Comparison of ENCODE assay signal across 8 cellular contexts in the genomic region with DNA sequence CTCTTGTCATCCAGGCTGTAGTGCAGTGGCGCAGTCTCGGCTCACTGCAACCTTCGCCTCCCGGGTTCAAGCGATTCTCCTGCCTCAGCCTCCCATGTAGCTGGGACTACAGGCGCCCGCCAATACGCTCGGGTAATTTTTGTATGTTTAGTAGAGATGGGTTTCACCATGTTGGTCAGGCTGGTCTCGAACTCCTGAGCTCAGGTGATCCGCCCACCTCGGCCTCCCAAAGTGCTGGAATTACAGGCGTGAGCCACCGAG. TPM values are rescaled to one million over a fixed set of nuclear protein-coding genes. Genes with fewer than 3 reads are reported as not detected.
DNase-seq lines count a peak whose midpoint lies in the region; ATAC-seq and TF ChIP-seq lines count a peak whose summit lies in the region.
"Not testable (repeated sequence)": the region's sequence is repeated elsewhere in the genome, so short reads cannot be mapped to it uniquely, and the experiment has no call there.

No MANE protein-coding gene starts in this region.

- peak overlapping the region; percentile 99 for H3K4me2 ChIP-seq in Karpas-422 (ENCODE audit: low read depth, low read length, poor library complexity, severe bottlenecking)
- peak overlapping the region; percentile 90 for H3K4me2 ChIP-seq in fibroblast of lung (ENCODE audit: extremely low read depth, insufficient read depth, low read length)

- H3K9ac ChIP-seq in Karpas-422 (ENCODE audit: low read length) = peak overlapping the region; percentile 76; the same call in 1 of the 2 replicates
- H3K9ac ChIP-seq in fibroblast of lung (ENCODE audit: insufficient read depth, low read length) = not testable (repeated sequence)

- not testable (repeated sequence) for H3K9me3 ChIP-seq in CD4-positive, alpha-beta memory T cell (ENCODE audit: control insufficient read depth in 1 of 2, low read length in 2 of 2); Karpas-422 (ENCODE audit: low read length); fibroblast of lung (ENCODE audit: control insufficient read depth, insufficient read depth, low read depth, low read length); lung (ENCODE audit: control insufficient read depth in 2 of 2, insufficient read depth in 1 of 2, low read length in 1 of 2); tibial artery

- H3K9me3 Mint-ChIP-seq in CD4-positive, alpha-beta memory T cell; activated CD4-positive, alpha-beta T cell treated with anti-CD3 and anti-CD28 coated beads, Interleukin-2, amount 10 ng/mL, durations not matched to agents 7 days and 5 days; progenitor cell of endocrine pancreas (ENCODE audit: low read depth): not testable (repeated sequence)
- peaks cover 0 to 13% (median 8%) of the 10 kb centered on the region in 5 experiments for H3K9me3 Mint-ChIP-seq in brain

- not testable (repeated sequence) for H3K9me2 ChIP-seq in Karpas-422 (replicated peaks; ENCODE audit: insufficient read depth, low read length)

- CTCF ChIA-PET in CD4-positive, alpha-beta memory T cell (lab: Charles Lee; ENCODE audit: partially characterized antibody) = interaction anchor here (3.0 kb wide), 1 partner anchor 11 kb away, joined by 10 read pairs; the partner anchor contains the start of gene SPEN
- CTCF ChIA-PET in activated CD4-positive, alpha-beta T cell treated with anti-CD3 and anti-CD28 coated beads, Interleukin-2, amount 10 ng/mL, durations not matched to agents 7 days and 5 days (lab: Charles Lee) = interaction anchor here (0.7 to 1.5 kb wide), 4 partner anchors 11 to 827 kb away, joined by 3 to 6 read pairs (median 4); partner anchors contain the start of gene SPEN

- H3K4me1 ChIP-seq in CD4-positive, alpha-beta memory T cell (ENCODE audit: insufficient read depth, low read length) = peaks cover 16% of the 10 kb centered on the region
- H3K4me1 ChIP-seq in Karpas-422 (ENCODE audit: low read length) = peaks cover 57% of the 10 kb centered on the region
- not testable (repeated sequence) for H3K4me1 ChIP-seq in fibroblast of lung (ENCODE audit: control insufficient read depth, extremely low read depth, insufficient read depth, low read length); lung (ENCODE audit: control insufficient read depth in 2 of 2, insufficient read depth in 2 of 2, low read length in 2 of 2)
- peaks cover 0 to 32% (median 13%) of the 10 kb centered on the region in 4 donors for H3K4me1 ChIP-seq in tibial artery

- TF ChIP-seq CTCF in brain (conservative IDR thresholded peaks at IDR 0.05); fibroblast of lung (conservative IDR thresholded peaks at IDR 0.05 in 1 of 2, IDR thresholded peaks at IDR 0.05 in 1 of 2; ENCODE audit: low read depth in 1 of 2, low read length in 2 of 2); lung (IDR thresholded peaks at IDR 0.05; ENCODE audit: control extremely low read depth, extremely low read depth); progenitor cell of endocrine pancreas (IDR thresholded peaks at IDR 0.05; ENCODE audit: unreplicated experiment); tibial artery (IDR thresholded peaks at IDR 0.05): not testable (repeated sequence)

- H3K79me2 ChIP-seq in Karpas-422 (ENCODE audit: low read length); fibroblast of lung (ENCODE audit: control insufficient read depth, insufficient read depth, low read length): not testable (repeated sequence)

- peak overlapping the region; percentile 96; the same call in 1 of the 2 replicates for H2AFZ ChIP-seq in Karpas-422 (ENCODE audit: low read length)
- not testable (repeated sequence) for H2AFZ ChIP-seq in fibroblast of lung (ENCODE audit: low read length)

- H3K4me3 ChIP-seq in CD4-positive, alpha-beta memory T cell (ENCODE audit: low read length in 2 of 2) = peak overlapping the region; percentile 77 to 88
- H3K4me3 ChIP-seq in Karpas-422 (ENCODE audit: low read length) (peak overlapping the region; percentile 74), fibroblast of lung (replicated peaks in 1 of 4; ENCODE audit: control extremely low read depth in 1 of 4, insufficient read depth in 1 of 4, low read depth in 3 of 4, low read length in 4 of 4) (peak overlapping the region in 3 of 4 experiments; percentile 40 to 70 (median 69)), tibial artery (peak overlapping the region; percentile 83 to 85)
- H3K4me3 ChIP-seq in lung = not testable (repeated sequence)

- DNase-seq in CD4-positive, alpha-beta memory T cell; Karpas-422; activated CD4-positive, alpha-beta T cell treated with anti-CD3 and anti-CD28 coated beads, Interleukin-2, amount 10 ng/mL, durations not matched to agents 7 days and 5 days; fibroblast of lung (ENCODE audit: low read depth in 2 of 2); lung (ENCODE audit: low spot score); progenitor cell of endocrine pancreas (ENCODE audit: low spot score, unreplicated experiment): not testable (repeated sequence)
- peak in 1 of 2 donors; percentile 71 for DNase-seq in tibial artery

- ATAC-seq in lung (ENCODE audit: insufficient read depth, low FRiP score) = not testable (repeated sequence)

- 77 to 82% methylated on average over 14 of the region's 14 CpGs for WGBS in lung, 2 donors

- not testable (repeated sequence) for H4K20me1 ChIP-seq in Karpas-422 (ENCODE audit: insufficient read depth, low read depth, low read length); fibroblast of lung (ENCODE audit: control insufficient read depth, extremely low read depth, insufficient read depth, low read length)

- not testable (repeated sequence) for H3K27me3 ChIP-seq in CD4-positive, alpha-beta memory T cell (ENCODE audit: insufficient read depth, low read length); Karpas-422 (ENCODE audit: low read length); fibroblast of lung (ENCODE audit: control insufficient read depth, insufficient read depth, low read length); lung (ENCODE audit: control insufficient read depth, insufficient read depth); tibial artery

- peak overlapping the region; percentile 99 for H3K27ac ChIP-seq in CD4-positive, alpha-beta memory T cell (ENCODE audit: low read depth, low read length)
- H3K27ac ChIP-seq in Karpas-422 (ENCODE audit: low read length) = not testable (repeated sequence)
- H3K27ac ChIP-seq in fibroblast of lung (ENCODE audit: insufficient read depth, low read length) = peak overlapping the region; percentile 98
- H3K27ac ChIP-seq in lung (ENCODE audit: low read depth in 1 of 2, low read length in 1 of 2) = peak overlapping the region; percentile 91 to 99
- peak overlapping the region; percentile 99 for H3K27ac ChIP-seq in tibial artery

- intact Hi-C loops in CD4-positive, alpha-beta memory T cell (cut with micrococcal nuclease) = loop anchor here (10.0 kb wide), 2 partner anchors 222 to 1068 kb away; partner anchors contain the start of gene DDI2
- intact Hi-C loops in tibial artery (cut with DNase I; ENCODE audit: low total_unique reads) = not testable (repeated sequence)

- peak overlapping the region; percentile 92 to 98 (median 96) for H3K4me3 Mint-ChIP-seq in CD4-positive, alpha-beta memory T cell
- H3K4me3 Mint-ChIP-seq in activated CD4-positive, alpha-beta T cell treated with anti-CD3 and anti-CD28 coated beads, Interleukin-2, amount 10 ng/mL, durations not matched to agents 7 days and 5 days = peak overlapping the region; percentile 90
- peak overlapping the region; percentile 94 to 98 (median 95) for H3K4me3 Mint-ChIP-seq in brain
- peak overlapping the region; percentile 84 for H3K4me3 Mint-ChIP-seq in progenitor cell of endocrine pancreas (ENCODE audit: low read depth)

- POLR2A ChIA-PET in CD4-positive, alpha-beta memory T cell (lab: Charles Lee; ENCODE audit: partially characterized antibody) = interaction anchor here (0.7 to 8.9 kb wide), 5 partner anchors 10 to 140 kb away, joined by 3 to 510 read pairs (median 4); partner anchors contain the start of genes SPEN and ZBTB17
- POLR2A ChIA-PET in activated CD4-positive, alpha-beta T cell treated with anti-CD3 and anti-CD28 coated beads, Interleukin-2, amount 10 ng/mL, durations not matched to agents 7 days and 5 days (lab: Charles Lee) = not testable (repeated sequence)

- H3K27ac Mint-ChIP-seq in CD4-positive, alpha-beta memory T cell = peak overlapping the region; percentile 98 to 100 (median 99)
- peak overlapping the region; percentile 98 for H3K27ac Mint-ChIP-seq in activated CD4-positive, alpha-beta T cell treated with anti-CD3 and anti-CD28 coated beads, Interleukin-2, amount 10 ng/mL, durations not matched to agents 7 days and 5 days
- H3K27ac Mint-ChIP-seq in brain (peak overlapping the region; percentile 99 to 100 (median 100)), progenitor cell of endocrine pancreas (peak overlapping the region; percentile 100)

- not testable (repeated sequence) for H3K36me3 ChIP-seq in CD4-positive, alpha-beta memory T cell (ENCODE audit: insufficient read depth, low read length); Karpas-422 (ENCODE audit: insufficient read depth, low read length); fibroblast of lung (ENCODE audit: control insufficient read depth, insufficient read depth, low read length); lung (ENCODE audit: control insufficient read depth in 2 of 2, insufficient read depth in 2 of 2, low read length in 2 of 2); tibial artery

- H3K36me3 Mint-ChIP-seq in CD4-positive, alpha-beta memory T cell = peaks cover 3 to 23% of the 10 kb centered on the region in 2 donors
- H3K36me3 Mint-ChIP-seq in activated CD4-positive, alpha-beta T cell treated with anti-CD3 and anti-CD28 coated beads, Interleukin-2, amount 10 ng/mL, durations not matched to agents 7 days and 5 days (ENCODE audit: low read depth) = not testable (repeated sequence)
- peaks cover 18% of the 10 kb centered on the region for H3K36me3 Mint-ChIP-seq in brain
- H3K36me3 Mint-ChIP-seq in progenitor cell of endocrine pancreas (ENCODE audit: insufficient read depth) = peaks cover 10% of the 10 kb centered on the region

- peaks cover 8 to 47% (median 14%) of the 10 kb centered on the region in 4 donors for H3K4me1 Mint-ChIP-seq in CD4-positive, alpha-beta memory T cell
- peaks cover 30% of the 10 kb centered on the region for H3K4me1 Mint-ChIP-seq in activated CD4-positive, alpha-beta T cell treated with anti-CD3 and anti-CD28 coated beads, Interleukin-2, amount 10 ng/mL, durations not matched to agents 7 days and 5 days
- peaks cover 34% of the 10 kb centered on the region for H3K4me1 Mint-ChIP-seq in brain
- not testable (repeated sequence) for H3K4me1 Mint-ChIP-seq in progenitor cell of endocrine pancreas (ENCODE audit: low read depth)

- not testable (repeated sequence) for H3K27me3 Mint-ChIP-seq in CD4-positive, alpha-beta memory T cell; activated CD4-positive, alpha-beta T cell treated with anti-CD3 and anti-CD28 coated beads, Interleukin-2, amount 10 ng/mL, durations not matched to agents 7 days and 5 days; progenitor cell of endocrine pancreas
- peaks cover 10% of the 10 kb centered on the region for H3K27me3 Mint-ChIP-seq in brain

RNA-seq across cellular contexts. Expression of gene SPEN, which starts 11.1 kb away (rescaled TPM):
- 10 to 100 TPM; 80.8 to 87.8 TPM for total RNA-seq in CD4-positive, alpha-beta memory T cell
- polyA plus RNA-seq in CD4-positive, alpha-beta memory T cell = 10 to 100 TPM in 1 of 2 donors, 1 to 10 TPM in 1; 2.4 to 44.0 TPM
- 17.9 and 26.8 TPM in 2 replicates for total RNA-seq in Karpas-422 (2014; rRNA removed; shearing (Covaris generic); ENCODE audit: low replicate concordance)
- 10 to 100 TPM; 65.1 to 65.2 TPM for total RNA-seq in activated CD4-positive, alpha-beta T cell treated with anti-CD3 and anti-CD28 coated beads, Interleukin-2, amount 10 ng/mL, durations not matched to agents 7 days and 5 days
- polyA plus RNA-seq in brain (ENCODE audit: insufficient read depth, low read depth, low replicate concordance) (35.1 TPM), fibroblast of lung (3.8 and 5.1 TPM in 2 replicates), lung (10 to 100 TPM; 10.7 to 23.5 TPM)
- total RNA-seq in fibroblast of lung (11.0 and 11.9 TPM in 2 replicates), lung (10 to 100 TPM; 50.0 to 82.3 TPM), progenitor cell of endocrine pancreas (55.8 and 58.0 TPM in 2 replicates)
- polyA plus RNA-seq in fibroblast of lung (2012) = 13.7 and 17.6 TPM in 2 replicates
- 31.8 and 47.9 TPM in 2 replicates for polyA minus RNA-seq in fibroblast of lung (ENCODE audit: low replicate concordance)

RNA-seq across cellular contexts. Expression of gene UQCRHL, which starts 29.0 kb away (rescaled TPM):
- total RNA-seq in CD4-positive, alpha-beta memory T cell = 1 to 10 TPM; 1.2 to 1.7 TPM
- polyA plus RNA-seq in CD4-positive, alpha-beta memory T cell = 1 to 10 TPM in 1 of 2 donors, under 1 TPM in 1; 0.26 to 1.1 TPM
- total RNA-seq in Karpas-422 (2014; rRNA removed; shearing (Covaris generic); ENCODE audit: low replicate concordance) = 5.4 and 6.4 TPM in 2 replicates
- 1 to 10 TPM; 1.1 to 1.8 TPM for total RNA-seq in activated CD4-positive, alpha-beta T cell treated with anti-CD3 and anti-CD28 coated beads, Interleukin-2, amount 10 ng/mL, durations not matched to agents 7 days and 5 days
- polyA plus RNA-seq in brain (ENCODE audit: insufficient read depth, low read depth, low replicate concordance) (5.8 TPM), fibroblast of lung (1.3 and 2.7 TPM in 2 replicates), lung (1 to 10 TPM; 1.6 to 1.8 TPM)
- total RNA-seq in fibroblast of lung (4.4 and 7.8 TPM in 2 replicates), lung (1 to 10 TPM; 1.1 to 4.6 TPM), progenitor cell of endocrine pancreas (2.4 and 3.5 TPM in 2 replicates)
- polyA plus RNA-seq in fibroblast of lung (2012) = 3.2 and 3.8 TPM in 2 replicates
- 0.63 TPM in 1 of 2 replicates, not detected in the other for polyA minus RNA-seq in fibroblast of lung (ENCODE audit: low replicate concordance)
